ENCODE assay signal across 10 cellular contexts in the genomic region with DNA sequence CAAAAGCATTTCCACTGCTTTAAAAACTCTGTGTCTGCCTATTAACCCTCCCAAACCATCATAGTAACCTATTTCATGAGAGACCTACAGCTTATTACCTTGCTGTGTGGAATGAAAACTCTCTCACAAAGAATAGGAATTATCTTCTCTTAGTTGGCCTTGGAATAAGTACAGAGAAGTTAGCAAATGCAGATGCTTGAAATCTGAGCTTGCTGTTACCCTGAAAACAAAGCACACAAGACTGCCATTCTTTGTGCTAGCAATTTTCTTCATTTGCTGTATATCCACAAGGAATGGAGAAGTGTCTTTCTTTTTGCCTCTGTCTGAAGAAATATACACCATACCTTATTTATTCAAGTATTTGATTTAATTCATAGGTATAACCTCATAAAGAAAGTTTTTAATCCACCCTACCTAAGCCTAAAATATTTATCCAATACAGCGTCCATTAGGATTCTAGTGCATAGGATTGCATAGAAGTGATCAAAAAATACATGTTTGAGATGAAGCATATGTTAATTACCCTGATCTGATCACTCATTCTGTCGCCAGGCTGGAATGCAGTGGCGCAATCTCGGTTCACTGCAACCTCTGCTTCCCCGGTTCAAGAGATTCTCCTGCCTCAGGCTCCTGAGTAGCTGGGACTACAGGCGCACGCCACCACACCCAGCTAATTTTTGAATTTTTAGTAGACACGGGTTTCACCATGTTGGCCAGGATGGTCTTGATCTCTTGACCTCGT.
"Had no signal": no experiment of that assay in that cellular context is flagged by ENCODE, and none has a peak within 500 bp of the region (broad histone marks: within the 10 kb centered on the region; RNA-seq: fewer than 3 reads in every experiment).

No MANE protein-coding gene starts in this region.

- DNase-seq: activated CD4-positive, CD25-positive, alpha-beta regulatory T cell treated with anti-CD3 and anti-CD28 coated beads, Interleukin-2, amount 50 U/mL, for 72 hours; activated naive CD4-positive, alpha-beta T cell treated with anti-CD3 and anti-CD28 coated beads for 36 hours; activated T-cell treated with anti-CD3 and anti-CD28 coated beads for 4 hours; left colon; midbrain; right lobe of liver; stimulated activated naive CD8-positive, alpha-beta T cell treated with anti-CD3 and anti-CD28 coated beads, Interleukin-15, Interleukin-2, amounts not matched to agents 100 U/mL and 50 U/mL, for 24 hours; T-helper 9 cell; transverse colon had no signal

- H3K27me3 ChIP-seq: right lobe of liver, transverse colon had no signal

- H3K4me3 ChIP-seq: lung, right lobe of liver, transverse colon had no signal

- H3K36me3 ChIP-seq: right lobe of liver, transverse colon had no signal

- H3K27ac ChIP-seq: right lobe of liver, transverse colon had no signal

- ATAC-seq: left colon; right lobe of liver; stimulated activated naive CD8-positive, alpha-beta T cell treated with anti-CD3 and anti-CD28 coated beads, Interleukin-15, Interleukin-2, amounts not matched to agents 100 U/mL and 50 U/mL, for 24 hours had no signal

- H3K4me1 ChIP-seq: transverse colon had no signal

- H3K9me3 ChIP-seq: right lobe of liver, transverse colon had no signal
